ENCODE assay signal across 18 cellular contexts in genomic region chr11:61055776-61056175, GRCh38. TPM values are rescaled to one million over a fixed set of nuclear protein-coding genes. Genes with fewer than 3 reads are reported as not detected.
"Had no signal": no experiment of that assay in that cellular context is flagged by ENCODE, and none has a peak within 500 bp of the region (broad histone marks: within the 10 kb centered on the region; RNA-seq: fewer than 3 reads in every experiment).

No MANE protein-coding gene starts in this region.

- ATAC-seq: gastrocnemius medialis, heart right ventricle, left lung, SK-N-SH treated with all-trans-retinoic acid at 6 μM for 48 hours had no signal

- H3K36me3 Mint-ChIP-seq: memory B cell had no signal

- H3K36me3 ChIP-seq: gastrocnemius medialis, heart right ventricle, left lung, upper lobe of left lung had no signal

- H3K27me3 ChIP-seq: gastrocnemius medialis, heart right ventricle, left lung, upper lobe of left lung had no signal

- H3K4me1 Mint-ChIP-seq: nephron had no signal

- H3K4me3 ChIP-seq: gastrocnemius medialis, heart right ventricle, left lung, upper lobe of left lung had no signal

- H3K27me3 Mint-ChIP-seq: memory B cell had no signal

- H3K9me3 ChIP-seq: gastrocnemius medialis, heart right ventricle, left lung, upper lobe of left lung had no signal

- H3K4me3 Mint-ChIP-seq: memory B cell, nephron had no signal

- H3K27ac Mint-ChIP-seq: memory B cell, nephron had no signal

- DNase-seq: activated gamma-delta T cell; cortex of kidney; effector memory CD4-positive, alpha-beta T cell; gastrocnemius medialis; heart right ventricle; left lung; occipital lobe; SHP77; stimulated activated CD4-positive, alpha-beta T cell treated with anti-CD3 and anti-CD28 coated beads, Interleukin-12 subunit alpha, Interleukin-12 subunit beta, amount 100 ng/mL, for 4 hours; stimulated activated naive CD4-positive, alpha-beta T cell treated with Interleukin-2 at 50 U/mL for 16 hours had no signal

- H3K4me1 ChIP-seq: gastrocnemius medialis, upper lobe of left lung had no signal

- H3K9me3 Mint-ChIP-seq: memory B cell had no signal

- H3K27ac ChIP-seq: epithelial cell of prostate, gastrocnemius medialis, heart right ventricle, left lung, upper lobe of left lung had no signal

RNA-seq across cellular contexts. Expression of gene CD5, which starts 46.5 kb away (rescaled TPM):
- total RNA-seq: cardiac septum, occipital lobe, pulmonary artery endothelial cell, temporal lobe had no signal
